Comparison of ENCODE assay signal across 8 cellular contexts in genomic region chr7:7641129-7641663, GRCh38. TPM values are rescaled to one million over a fixed set of nuclear protein-coding genes. Genes with fewer than 3 reads are reported as not detected.
A peak's percentile ranks its signal among the peaks of the same experiment; 100 is the strongest.
DNase-seq lines count a peak whose midpoint lies in the region; ATAC-seq and TF ChIP-seq lines count a peak whose summit lies in the region.

No MANE protein-coding gene starts in this region.

- peaks cover 47% of the 10 kb centered on the region for H3K4me1 Mint-ChIP-seq in activated naive CD4-positive, alpha-beta T cell treated with anti-CD3 and anti-CD28 coated beads for 36 hours (ENCODE audit: low read depth)
- peaks cover 10% of the 10 kb centered on the region for H3K4me1 Mint-ChIP-seq in endothelial cell (ENCODE audit: unreplicated experiment)
- H3K4me1 Mint-ChIP-seq in natural killer cell: peaks cover 26 to 42% of the 10 kb centered on the region in 2 donors

- CTCF ChIA-PET in activated naive CD4-positive, alpha-beta T cell treated with anti-CD3 and anti-CD28 coated beads for 36 hours (lab: Charles Lee): interaction anchor here (1.0 to 1.7 kb wide), 4 partner anchors 11 to 549 kb away, joined by 3 to 4 read pairs (median 4); no protein-coding TSS in a partner anchor

- peak overlapping the region; percentile 89 for H3K4me3 ChIP-seq in SJCRH30

- no peaks in the 10 kb centered on the region for H3K36me3 ChIP-seq in SJCRH30

- peaks cover 1% of the 10 kb centered on the region for H3K9me3 Mint-ChIP-seq in activated naive CD4-positive, alpha-beta T cell treated with anti-CD3 and anti-CD28 coated beads for 36 hours
- H3K9me3 Mint-ChIP-seq in endothelial cell (ENCODE audit: unreplicated experiment) (no peaks in the 10 kb centered on the region), natural killer cell (no peaks in the 10 kb centered on the region)

- H3K27ac ChIP-seq in SJCRH30: peak overlapping the region; percentile 78

- peak overlapping the region; percentile 92 for H3K4me3 Mint-ChIP-seq in activated naive CD4-positive, alpha-beta T cell treated with anti-CD3 and anti-CD28 coated beads for 36 hours
- H3K4me3 Mint-ChIP-seq in endothelial cell (ENCODE audit: unreplicated experiment) (peak overlapping the region; percentile 98), natural killer cell (peak overlapping the region; percentile 93)

- H3K4me1 ChIP-seq in SJCRH30: no peaks in the 10 kb centered on the region

- no peak for DNase-seq in activated naive CD4-positive, alpha-beta T cell treated with anti-CD3 and anti-CD28 coated beads for 36 hours
- DNase-seq in activated naive CD4-positive, alpha-beta T cell (lab: John Stamatoyannopoulos, UW): no peak
- peak in 1 of 2 experiments; percentile 48 for DNase-seq in SJCRH30
- DNase-seq in endothelial cell (ENCODE audit: low spot score): peak; percentile 18
- DNase-seq in natural killer cell: no peak
- no peak for DNase-seq in ureter (ENCODE audit: low spot score)
- DNase-seq in putamen (ENCODE audit: low spot score): no peak

- intact Hi-C loops in activated naive CD4-positive, alpha-beta T cell treated with anti-CD3 and anti-CD28 coated beads for 36 hours (cut with micrococcal nuclease): loop anchor here (1.0 to 10.0 kb wide), 2 partner anchors 12 to 1866 kb away; no protein-coding TSS in a partner anchor
- intact Hi-C loops in natural killer cell (cut with micrococcal nuclease): loop anchor here (1.0 to 5.0 kb wide), 4 partner anchors 44 to 492 kb away; no protein-coding TSS in a partner anchor

- H3K27ac Mint-ChIP-seq in activated naive CD4-positive, alpha-beta T cell treated with anti-CD3 and anti-CD28 coated beads for 36 hours: peak overlapping the region; percentile 98
- H3K27ac Mint-ChIP-seq in endothelial cell (ENCODE audit: unreplicated experiment) (peak overlapping the region; percentile 94), natural killer cell (peak overlapping the region; percentile 94 to 98)

- H3K27me3 ChIP-seq in SJCRH30: no peaks in the 10 kb centered on the region

- peak; percentile 12 for ATAC-seq in HG02798 (IDR thresholded peaks at IDR 0.05; ENCODE audit: poor library complexity, unreplicated experiment)
- ATAC-seq in natural killer cell: no peak

- H3K36me3 Mint-ChIP-seq in activated naive CD4-positive, alpha-beta T cell treated with anti-CD3 and anti-CD28 coated beads for 36 hours (ENCODE audit: low read depth): peaks cover 44% of the 10 kb centered on the region
- no peaks in the 10 kb centered on the region for H3K36me3 Mint-ChIP-seq in endothelial cell (ENCODE audit: low read depth, unreplicated experiment)
- H3K36me3 Mint-ChIP-seq in natural killer cell: no peaks in the 10 kb centered on the region

- TF ChIP-seq CTCF in endothelial cell (IDR thresholded peaks at IDR 0.05; ENCODE audit: unreplicated experiment): no peak
- no peak for TF ChIP-seq CTCF in natural killer cell (IDR thresholded peaks at IDR 0.05)

- no peaks in the 10 kb centered on the region for H3K27me3 Mint-ChIP-seq in activated naive CD4-positive, alpha-beta T cell treated with anti-CD3 and anti-CD28 coated beads for 36 hours (ENCODE audit: low read depth)
- H3K27me3 Mint-ChIP-seq in endothelial cell (ENCODE audit: unreplicated experiment): no peaks in the 10 kb centered on the region
- H3K27me3 Mint-ChIP-seq in natural killer cell (ENCODE audit: low read depth in 2 of 2): no peaks in the 10 kb centered on the region

- H3K9me3 ChIP-seq in SJCRH30 (replicated peaks): no peaks in the 10 kb centered on the region

RNA-seq across cellular contexts. Expression of gene UMAD1, which starts 0.6 kb away (rescaled TPM):
- 10 to 100 TPM; 13.8 to 14.3 TPM for total RNA-seq in activated naive CD4-positive, alpha-beta T cell treated with anti-CD3 and anti-CD28 coated beads for 36 hours
- 13.2 and 15.6 TPM in 2 replicates for total RNA-seq in SJCRH30 (2014; rRNA removed; shearing (Covaris generic))
- total RNA-seq in endothelial cell (ENCODE audit: unreplicated experiment) (5.7 TPM), natural killer cell (10 to 100 TPM; 12.3 to 16.5 (median 14.6) TPM), ureter (19.2 TPM)
